ENCODE assay signal across 14 cellular contexts in genomic region chr2:49360051-49360767, GRCh38.
"Had no signal": no experiment of that assay in that cellular context is flagged by ENCODE, and none has a peak within 500 bp of the region (broad histone marks: within the 10 kb centered on the region; RNA-seq: fewer than 3 reads in every experiment).

No MANE protein-coding gene starts in this region.

- ATAC-seq: gastrocnemius medialis, lower lobe of right lung had no signal

- H3K27me3 ChIP-seq: gastrocnemius medialis, neutrophil had no signal

- H3K9me3 ChIP-seq: gastrocnemius medialis, lower lobe of right lung, neutrophil had no signal

- H3K4me1 ChIP-seq: gastrocnemius medialis, lower lobe of right lung had no signal

- H3K27ac ChIP-seq: gastrocnemius medialis, lower lobe of right lung, neutrophil had no signal

- H3K36me3 ChIP-seq: gastrocnemius medialis, lower lobe of right lung, neutrophil had no signal

- DNase-seq: activated CD4-positive, alpha-beta T cell treated with anti-CD3 and anti-CD28 coated beads, Interleukin-2, amount 50 U/mL, for 4 hours; activated CD4-positive, CD25-positive, alpha-beta regulatory T cell treated with anti-CD3 and anti-CD28 coated beads, Interleukin-2, amount 50 U/mL, for 72 hours; activated effector memory CD4-positive, alpha-beta T cell treated with Interleukin-2 at 50 U/mL for 16 hours; activated T-cell treated with anti-CD3 and anti-CD28 coated beads, Interleukin-2, amount 50 U/mL, for 24 hours; caudate nucleus; cortex of kidney; effector CD8-positive, alpha-beta T cell; gastrocnemius medialis; kidney glomerular epithelial cell; lower lobe of right lung; midbrain; posterior cingulate gyrus; small intestine had no signal

- H3K4me3 ChIP-seq: gastrocnemius medialis, lower lobe of right lung had no signal
